Comparison of ENCODE assay signal across 6 cellular contexts in genomic region chr5:97443740-97444139, GRCh38.
"Had no signal": no experiment of that assay in that cellular context is flagged by ENCODE, and none has a peak within 500 bp of the region (broad histone marks: within the 10 kb centered on the region; RNA-seq: fewer than 3 reads in every experiment).

No MANE protein-coding gene starts in this region.

- H3K4me3 ChIP-seq: K562 had no signal

- H3K27ac ChIP-seq: HL-60, KMS-11 had no signal

- DNase-seq: IMR-90, KBM-7, KG1 had no signal
